ENCODE assay signal across 24 cellular contexts in genomic region chr12:12138203-12139154, GRCh38.
A peak's percentile ranks its signal among the peaks of the same experiment; 100 is the strongest.
DNase-seq lines count a peak whose midpoint lies in the region; ATAC-seq and TF ChIP-seq lines count a peak whose summit lies in the region.
"Had no signal": no experiment of that assay in that cellular context is flagged by ENCODE, and none has a peak within 500 bp of the region (broad histone marks: within the 10 kb centered on the region; RNA-seq: fewer than 3 reads in every experiment).

No MANE protein-coding gene starts in this region.

- peaks cover 18% of the 10 kb centered on the region for H4K20me1 ChIP-seq in neural progenitor cell (ENCODE audit: low read depth)

- no peak overlapping the region for H3K4me2 ChIP-seq in neural progenitor cell
- H3K4me2 ChIP-seq: GM23338, SK-N-SH had no signal

- no peaks in the 10 kb centered on the region for H3K27me3 ChIP-seq in endodermal cell (ENCODE audit: control insufficient read depth, insufficient read depth, low read length, poor library complexity, severe bottlenecking)
- no peaks in the 10 kb centered on the region for H3K27me3 ChIP-seq in neural progenitor cell

- H3K4me3 ChIP-seq in endodermal cell (ENCODE audit: low read length) (no peak overlapping the region), neural progenitor cell (no peak overlapping the region)
- H3K4me3 ChIP-seq: GM23338, HAP-1, K562 had no signal

- no peak for DNase-seq in activated T-cell treated with anti-CD3 and anti-CD28 coated beads, Interleukin-2, amount 50 U/mL, for 72 hours
- DNase-seq in activated T-cell treated with anti-CD3 and anti-CD28 coated beads, Interleukin-2, amount 50 U/mL, for 1 hour = no peak
- no peak for DNase-seq in endodermal cell
- DNase-seq in kidney glomerular epithelial cell (lab: John Stamatoyannopoulos, UW) = peak; percentile 25
- peak; percentile 78 for DNase-seq in renal cortical epithelial cell (ENCODE audit: low read depth)
- no peak for DNase-seq in NCI-H748 treated with DMSO at 0.1 percent for 48 hours (lab: John Stamatoyannopoulos, UW)
- no peak for DNase-seq in NCI-H1436 treated with DMSO at 0.1 percent for 48 hours (lab: John Stamatoyannopoulos, UW)
- DNase-seq in neural progenitor cell (ENCODE audit: low spot score) = no peak
- DNase-seq: DMS79; MM.1S; NCI-H1048; NCI-H1436; NCI-H1930; NCI-H2227 treated with DMSO at 0.1 percent for 48 hours; NCI-H510A; NCI-H774; NK-92 treated with Interleukin-12 subunit alpha and Interleukin-12 subunit beta, amount 100 ng/mL, for 24 hours; SIG-M5; SK-N-SH had no signal

- H3K36me3 ChIP-seq in endodermal cell (ENCODE audit: control insufficient read depth, insufficient read depth, low read length) (peaks cover 67% of the 10 kb centered on the region), neural progenitor cell (peaks cover 4% of the 10 kb centered on the region)

- H3F3A ChIP-seq in neural progenitor cell (ENCODE audit: low read depth) = peaks cover 15% of the 10 kb centered on the region

- peak overlapping the region; percentile 67 for H3K27ac Mint-ChIP-seq in activated T-cell treated with anti-CD3 and anti-CD28 coated beads, Interleukin-2, amount 50 U/mL, for 72 hours
- H3K27ac Mint-ChIP-seq in endodermal cell (peak overlapping the region; percentile 33), neural progenitor cell (no peak overlapping the region)
- H3K27ac Mint-ChIP-seq: GM23338 had no signal

- H3K9ac ChIP-seq in endodermal cell (ENCODE audit: extremely low read depth, low read length, poor library complexity, severe bottlenecking) (no peak overlapping the region), neural progenitor cell (no peak overlapping the region)
- H3K9ac ChIP-seq: SK-N-SH had no signal

- H3K27me3 Mint-ChIP-seq in activated T-cell treated with anti-CD3 and anti-CD28 coated beads, Interleukin-2, amount 50 U/mL, for 72 hours (ENCODE audit: low read depth) = no peaks in the 10 kb centered on the region
- H3K27me3 Mint-ChIP-seq in endodermal cell (ENCODE audit: insufficient read depth) = no peaks in the 10 kb centered on the region
- H3K27me3 Mint-ChIP-seq in neural progenitor cell (ENCODE audit: insufficient read depth, low read depth) = no peaks in the 10 kb centered on the region

- H3K36me3 Mint-ChIP-seq in activated T-cell treated with anti-CD3 and anti-CD28 coated beads, Interleukin-2, amount 50 U/mL, for 72 hours (ENCODE audit: insufficient read depth in 2 of 2) = no peaks in the 10 kb centered on the region
- H3K36me3 Mint-ChIP-seq in endodermal cell (ENCODE audit: low read depth) (peaks cover 66% of the 10 kb centered on the region), neural progenitor cell (peaks cover 25% of the 10 kb centered on the region)

- ATAC-seq in activated T-cell treated with anti-CD3 and anti-CD28 coated beads, Interleukin-2, amount 50 U/mL, for 72 hours (replicated peaks in 1 of 2) = no peak
- ATAC-seq: GM23338, K562 had no signal

- no peak overlapping the region for H2AFZ ChIP-seq in neural progenitor cell (replicated peaks)
- H2AFZ ChIP-seq: GM23338 had no signal

- TF ChIP-seq CTCF in endodermal cell (conservative IDR thresholded peaks at IDR 0.05) = no peak
- no peak for TF ChIP-seq CTCF in neural progenitor cell (IDR thresholded peaks at IDR 0.05)

- peaks cover 12% of the 10 kb centered on the region for H3K79me2 ChIP-seq in neural progenitor cell (ENCODE audit: low read depth)

- H3K27ac ChIP-seq in endodermal cell (ENCODE audit: low read depth, low read length) (no peak overlapping the region), neural progenitor cell (no peak overlapping the region)
- H3K27ac ChIP-seq: 22Rv1, C4-2B had no signal

- H3K9me3 ChIP-seq in endodermal cell (ENCODE audit: control insufficient read depth, low read length) (no peaks in the 10 kb centered on the region), neural progenitor cell (ENCODE audit: low read depth) (no peaks in the 10 kb centered on the region)
- H3K9me3 ChIP-seq: HAP-1, SK-N-SH had no signal

- no peaks in the 10 kb centered on the region for H3K9me3 Mint-ChIP-seq in activated T-cell treated with anti-CD3 and anti-CD28 coated beads, Interleukin-2, amount 50 U/mL, for 72 hours
- H3K9me3 Mint-ChIP-seq in endodermal cell = no peaks in the 10 kb centered on the region
- no peaks in the 10 kb centered on the region for H3K9me3 Mint-ChIP-seq in neural progenitor cell
- H3K9me3 Mint-ChIP-seq: GM23338 had no signal

- no peaks in the 10 kb centered on the region for H3K4me1 Mint-ChIP-seq in activated T-cell treated with anti-CD3 and anti-CD28 coated beads, Interleukin-2, amount 50 U/mL, for 72 hours (ENCODE audit: low read depth)
- H3K4me1 Mint-ChIP-seq in endodermal cell (peaks cover 11% of the 10 kb centered on the region), neural progenitor cell (no peaks in the 10 kb centered on the region)

- H3K4me3 Mint-ChIP-seq in activated T-cell treated with anti-CD3 and anti-CD28 coated beads, Interleukin-2, amount 50 U/mL, for 72 hours = no peak overlapping the region
- no peak overlapping the region for H3K4me3 Mint-ChIP-seq in endodermal cell
- H3K4me3 Mint-ChIP-seq in neural progenitor cell = no peak overlapping the region
- H3K4me3 Mint-ChIP-seq: GM23338 had no signal

- H3K4me1 ChIP-seq in endodermal cell (ENCODE audit: control insufficient read depth, insufficient read depth, low read length) (no peaks in the 10 kb centered on the region), neural progenitor cell (peaks cover 23% of the 10 kb centered on the region)

- 90 to 100% methylated on average over 1 to 3 of the region's 3 CpGs for WGBS in endodermal cell (ENCODE audit: insufficient coverage in 1 of 2, insufficient read length in 1 of 2), 2 experiments

Comparison
In these comparisons a context has a peak if more than half of its experiments do, and no peak if none do; other contexts are left out.
1. DNase-seq: peak in kidney glomerular epithelial cell (single experiment) and renal cortical epithelial cell (single experiment); none in activated T-cell treated with anti-CD3 and anti-CD28 coated beads, Interleukin-2, amount 50 U/mL, for 72 hours (0 of 2), activated T-cell treated with anti-CD3 and anti-CD28 coated beads, Interleukin-2, amount 50 U/mL, for 1 hour (single experiment), endodermal cell (single experiment), NCI-H748 treated with DMSO at 0.1 percent for 48 hours (single experiment), NCI-H1436 treated with DMSO at 0.1 percent for 48 hours (single experiment) and neural progenitor cell (single experiment).